In genomic region chr2:28523873-28524272, GRCh38 we compare ENCODE assay signal across 27 cellular contexts.
"Had no signal": no experiment of that assay in that cellular context is flagged by ENCODE, and none has a peak within 500 bp of the region (broad histone marks: within the 10 kb centered on the region; RNA-seq: fewer than 3 reads in every experiment).

No MANE protein-coding gene starts in this region.

- H3K4me1 Mint-ChIP-seq: naive B cell had no signal

- H3K36me3 ChIP-seq: ascending aorta, brain microvascular endothelial cell, lower lobe of right lung, sigmoid colon, spleen, thoracic aorta, vagina had no signal

- DNase-seq: activated CD4-positive, alpha-beta memory T cell treated with anti-CD3 and anti-CD28 coated beads for 36 hours; activated CD4-positive, alpha-beta T cell treated with anti-CD3 and anti-CD28 coated beads for 48 hours; activated CD8-positive, alpha-beta memory T cell treated with anti-CD3 and anti-CD28 coated beads, Interleukin-2, amount 10 ng/mL, durations not matched to agents 7 days and 5 days; activated gamma-delta T cell; activated naive CD4-positive, alpha-beta T cell treated with anti-CD3 and anti-CD28 coated beads, Interleukin-2, amount 50 U/mL, for 16 hours; activated T-cell treated with anti-CD3 and anti-CD28 coated beads for 4 hours; brain microvascular endothelial cell; caudate nucleus; effector CD4-positive, alpha-beta T cell; erythroblast; foreskin keratinocyte; kidney; lower lobe of right lung; mesendoderm; naive B cell; sigmoid colon; spleen; stimulated activated CD4-positive, alpha-beta T cell treated with anti-CD3 and anti-CD28 coated beads, Interleukin-4, amount 100 ng/mL, for 1 hour; stimulated activated naive CD4-positive, alpha-beta T cell; T1000 had no signal

- H3K27ac Mint-ChIP-seq: activated CD4-positive, alpha-beta memory T cell treated with anti-CD3 and anti-CD28 coated beads for 36 hours; activated CD8-positive, alpha-beta memory T cell treated with anti-CD3 and anti-CD28 coated beads, Interleukin-2, amount 10 ng/mL, durations not matched to agents 7 days and 5 days; activated T-helper 1 cell treated with anti-CD3 and anti-CD28 coated beads, Interleukin-12 subunit alpha, Interleukin-12 subunit beta, Interleukin-2, Interleukin-4 antibody, amounts not matched to agents 30 ng/mL and 10 ng/mL and 1 ng/mL, durations not matched to agents 14 hours and 24 hours and 36 hours; dendritic cell treated with granulocyte-macrophage colony-stimulating factor and Interleukin-4, amounts not matched to agents 40 ng/mL and 50 ng/mL, for 4 days; type B pancreatic cell had no signal

- H3K9me3 Mint-ChIP-seq: activated CD4-positive, alpha-beta memory T cell treated with anti-CD3 and anti-CD28 coated beads for 36 hours; activated T-helper 1 cell treated with anti-CD3 and anti-CD28 coated beads, Interleukin-12 subunit alpha, Interleukin-12 subunit beta, Interleukin-2, Interleukin-4 antibody, amounts not matched to agents 30 ng/mL and 10 ng/mL and 1 ng/mL, durations not matched to agents 14 hours and 24 hours and 36 hours; dendritic cell treated with granulocyte-macrophage colony-stimulating factor and Interleukin-4, amounts not matched to agents 40 ng/mL and 50 ng/mL, for 4 days; naive B cell; type B pancreatic cell had no signal

- H3K36me3 Mint-ChIP-seq: activated CD4-positive, alpha-beta memory T cell treated with anti-CD3 and anti-CD28 coated beads for 36 hours; activated CD8-positive, alpha-beta memory T cell treated with anti-CD3 and anti-CD28 coated beads, Interleukin-2, amount 10 ng/mL, durations not matched to agents 7 days and 5 days; naive B cell; type B pancreatic cell had no signal

- H3K4me3 ChIP-seq: ascending aorta, lower lobe of right lung, sigmoid colon, spleen, thoracic aorta, vagina had no signal

- ATAC-seq: activated CD8-positive, alpha-beta memory T cell treated with anti-CD3 and anti-CD28 coated beads, Interleukin-2, amount 10 ng/mL, durations not matched to agents 7 days and 5 days; foreskin keratinocyte; left lobe of liver; lower lobe of right lung had no signal

- H3K27me3 ChIP-seq: ascending aorta, vagina had no signal

- H3K4me3 Mint-ChIP-seq: activated CD4-positive, alpha-beta memory T cell treated with anti-CD3 and anti-CD28 coated beads for 36 hours; activated CD8-positive, alpha-beta memory T cell treated with anti-CD3 and anti-CD28 coated beads, Interleukin-2, amount 10 ng/mL, durations not matched to agents 7 days and 5 days; activated T-helper 1 cell treated with anti-CD3 and anti-CD28 coated beads, Interleukin-12 subunit alpha, Interleukin-12 subunit beta, Interleukin-2, Interleukin-4 antibody, amounts not matched to agents 30 ng/mL and 10 ng/mL and 1 ng/mL, durations not matched to agents 14 hours and 24 hours and 36 hours; dendritic cell treated with granulocyte-macrophage colony-stimulating factor and Interleukin-4, amounts not matched to agents 40 ng/mL and 50 ng/mL, for 4 days; naive B cell; type B pancreatic cell had no signal

- H3K9me3 ChIP-seq: ascending aorta, lower lobe of right lung, sigmoid colon, spleen, thoracic aorta, vagina had no signal

- FAIRE-seq: kidney had no signal

- H3K27ac ChIP-seq: ascending aorta, brain microvascular endothelial cell, foreskin keratinocyte, lower lobe of right lung, sigmoid colon, spleen, thoracic aorta, vagina had no signal

- H3K4me1 ChIP-seq: ascending aorta, foreskin keratinocyte, lower lobe of right lung, sigmoid colon, spleen, vagina had no signal
